In the genomic region with DNA sequence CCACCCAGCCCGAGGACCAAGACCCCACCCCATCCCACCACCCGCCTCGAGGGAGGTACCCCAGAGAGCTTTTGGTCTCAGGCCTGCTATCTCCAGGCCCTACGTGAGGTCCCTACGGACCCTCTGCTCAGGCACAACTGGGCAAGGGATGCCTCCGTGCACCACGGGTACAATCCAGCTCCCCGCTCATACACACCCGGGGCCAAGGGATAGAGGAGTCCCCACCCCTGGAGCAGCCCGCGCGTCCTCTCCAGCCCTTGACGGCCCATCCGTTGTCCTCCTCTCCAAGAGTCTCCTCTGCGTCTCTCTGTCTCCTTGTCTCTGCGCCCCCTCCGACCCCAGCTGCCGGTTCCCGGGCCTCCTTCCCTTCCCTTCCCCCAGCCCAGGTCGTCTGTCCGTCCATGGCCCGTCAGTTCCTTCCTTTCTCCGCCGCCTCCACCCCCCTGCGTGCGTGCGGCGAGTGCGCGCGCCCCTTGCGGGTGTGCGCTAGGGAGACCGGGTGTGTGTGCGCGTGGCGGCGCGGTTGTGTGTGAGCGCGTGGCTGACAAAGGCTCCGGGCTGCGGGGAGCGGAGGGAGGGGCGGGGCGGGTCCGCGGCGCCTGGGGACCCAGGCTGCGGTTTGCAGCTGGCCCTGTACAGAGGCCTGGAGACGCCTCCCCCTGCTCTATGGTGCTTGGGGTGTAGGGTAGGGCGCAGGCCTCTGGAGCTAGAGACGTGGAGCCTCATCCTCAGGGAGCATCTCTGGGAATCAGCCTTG, we compare ENCODE assay signal across 8 cellular contexts. TPM values are rescaled to one million over a fixed set of nuclear protein-coding genes. Genes with fewer than 3 reads are reported as not detected.
DNase-seq lines count a peak whose midpoint lies in the region; ATAC-seq and TF ChIP-seq lines count a peak whose summit lies in the region.
"Had no signal": no experiment of that assay in that cellular context is flagged by ENCODE, and none has a peak within 500 bp of the region (broad histone marks: within the 10 kb centered on the region; RNA-seq: fewer than 3 reads in every experiment).

No MANE protein-coding gene starts in this region.

- DNase-seq in GM23338 (ENCODE audit: low spot score) (peak; percentile 66), OCI-M1 (lab: John Stamatoyannopoulos, UW) (peak; percentile 22), transverse colon (no peak), 8988T (no peak)

- H3K9me3 Mint-ChIP-seq in GM23338 = no peaks in the 10 kb centered on the region

- in situ Hi-C loops in transverse colon (cut with MboI; ENCODE audit: low pct_ligation_motif_present in 1 of 4, low pct_unique_long_range_greater_than_20kb in 1 of 4, low sequenced_read_pairs in 3 of 4) = no loop called here

- 3% methylated on average over 38 of the region's 53 CpGs; no CpG with 5 or more reads in 1 of the 2 donors for WGBS in transverse colon (ENCODE audit: low coverage in 1 of 2), 2 donors

- H4K20me1 ChIP-seq in GM23338 (replicated peaks; ENCODE audit: insufficient read depth) = no peaks in the 10 kb centered on the region

- H3K4me1 Mint-ChIP-seq in GM23338 = peaks cover 18% of the 10 kb centered on the region

- no peak for TF ChIP-seq EP300 in transverse colon (IDR thresholded peaks at IDR 0.05; ENCODE audit: low read depth)

- H3K27me3 ChIP-seq in GM23338 (ENCODE audit: insufficient read depth) (peaks cover 55% of the 10 kb centered on the region), duodenal mucosa (ENCODE audit: control insufficient read depth in 1 of 2, insufficient read depth in 2 of 2, low read length in 2 of 2) (peaks cover 0 to 6% of the 10 kb centered on the region in 2 donors), mucosa of rectum (ENCODE audit: control insufficient read depth in 2 of 2, insufficient read depth in 2 of 2, low read length in 2 of 2) (peaks cover 9 to 19% of the 10 kb centered on the region in 2 donors), transverse colon (peaks cover 55% of the 10 kb centered on the region)

- H3K36me3 ChIP-seq in GM23338 (ENCODE audit: insufficient read depth) (no peaks in the 10 kb centered on the region), duodenal mucosa (ENCODE audit: control insufficient read depth in 1 of 2, insufficient read depth in 2 of 2, low read length in 2 of 2) (no peaks in the 10 kb centered on the region), mucosa of rectum (ENCODE audit: control insufficient read depth in 2 of 2, insufficient read depth in 2 of 2, low read length in 2 of 2) (no peaks in the 10 kb centered on the region), transverse colon (no peaks in the 10 kb centered on the region)

- no peak overlapping the region for H3K27ac ChIP-seq in GM23338 (ENCODE audit: low read depth)
- no peak overlapping the region for H3K27ac ChIP-seq in duodenal mucosa (ENCODE audit: low read depth, low read length)
- H3K27ac ChIP-seq in mucosa of rectum (ENCODE audit: low read depth in 2 of 2, low read length in 2 of 2) = peak overlapping the region in 1 of 2 donors; percentile 38
- H3K27ac ChIP-seq in transverse colon = peak overlapping the region in 3 of 4 donors; percentile 18 to 34 (median 33)

- H3K4me1 ChIP-seq in GM23338 (ENCODE audit: insufficient read depth) (peaks cover 4% of the 10 kb centered on the region; the same call in 1 of the 2 replicates), duodenal mucosa (ENCODE audit: control insufficient read depth in 1 of 2, insufficient read depth in 2 of 2, low read length in 2 of 2) (peaks cover 40 to 56% of the 10 kb centered on the region in 2 donors), mucosa of rectum (ENCODE audit: control insufficient read depth in 2 of 2, insufficient read depth in 2 of 2, low read length in 2 of 2) (peaks cover 11 to 18% of the 10 kb centered on the region in 2 donors), transverse colon (peaks cover 12 to 22% (median 19%) of the 10 kb centered on the region in 4 donors)

- peaks cover 60% of the 10 kb centered on the region for H3K27me3 Mint-ChIP-seq in GM23338 (ENCODE audit: insufficient read depth, low read depth, poor library complexity)

- H3F3A ChIP-seq in GM23338 (replicated peaks; ENCODE audit: low read depth) = no peaks in the 10 kb centered on the region; the same call in 1 of the 2 replicates

- peak overlapping the region; percentile 17 to 74 for H3K9ac ChIP-seq in duodenal mucosa (ENCODE audit: low read depth in 1 of 2, low read length in 2 of 2)
- peak overlapping the region in 1 of 2 donors; percentile 12 for H3K9ac ChIP-seq in mucosa of rectum (ENCODE audit: low read depth in 1 of 2, low read length in 2 of 2)

- H3K9me3 ChIP-seq in duodenal mucosa (ENCODE audit: control insufficient read depth in 1 of 2, low read length in 2 of 2) (no peaks in the 10 kb centered on the region), mucosa of rectum (ENCODE audit: control insufficient read depth in 2 of 2, low read length in 2 of 2) (no peaks in the 10 kb centered on the region), transverse colon (no peaks in the 10 kb centered on the region)

- ATAC-seq in GM23338 = peak; percentile 57
- no peak for ATAC-seq in HG02884 (IDR thresholded peaks at IDR 0.05; ENCODE audit: unreplicated experiment)

- no peak for TF ChIP-seq POLR2A in transverse colon (IDR thresholded peaks at IDR 0.05)

- no peak overlapping the region for H3K27ac Mint-ChIP-seq in GM23338

- intact Hi-C loops in transverse colon (cut with DNase I; ENCODE audit: low total_unique reads) = no loop called here

- H3K4me3 Mint-ChIP-seq in GM23338 = peak overlapping the region; percentile 78

- TF ChIP-seq CTCF in GM23338 (conservative IDR thresholded peaks at IDR 0.05; ENCODE audit: low read depth in 2 of 2) = no peak
- no peak for TF ChIP-seq CTCF in transverse colon (IDR thresholded peaks at IDR 0.05)

- H3K4me2 ChIP-seq in GM23338 = peak overlapping the region; percentile 88

- H3K36me3 Mint-ChIP-seq in GM23338 (ENCODE audit: low read depth) = no peaks in the 10 kb centered on the region

- no peaks in the 10 kb centered on the region for H3K9me2 ChIP-seq in GM23338 (ENCODE audit: insufficient read depth)

- H2AFZ ChIP-seq in GM23338 = peak overlapping the region; percentile 92

- peak overlapping the region; percentile 72 for H3K4me3 ChIP-seq in GM23338
- peak overlapping the region; percentile 77 to 78 for H3K4me3 ChIP-seq in duodenal mucosa (ENCODE audit: low read depth in 1 of 2, low read length in 2 of 2)
- peak overlapping the region; percentile 63 to 66 for H3K4me3 ChIP-seq in mucosa of rectum (ENCODE audit: low read length in 2 of 2)
- H3K4me3 ChIP-seq in transverse colon = peak overlapping the region; percentile 11 to 38 (median 32)
- H3K4me3 ChIP-seq: K562 had no signal

- H3K79me2 ChIP-seq in GM23338 (replicated peaks; ENCODE audit: insufficient read depth) = no peaks in the 10 kb centered on the region

TF ChIP-seq in GM23338, 12 proteins besides CTCF, POLR2A, EP300 and RAD21:
- TF ChIP-seq ZNF331 (CRISPR knock-in tag; IDR thresholded peaks at IDR 0.05; ENCODE audit: low read depth) = no peak
- TF ChIP-seq EZH2 (IDR thresholded peaks at IDR 0.05; ENCODE audit: low read depth, unreplicated experiment) = peak; percentile 65
TF ChIP-seq in GM23338: peak in this region for 1.

RNA-seq across cellular contexts. Expression of gene SPNS2, which starts 0.9 kb away (rescaled TPM):
- total RNA-seq in GM23338 (2014; rRNA removed; shearing (Covaris generic)) = 0.78 and 2.3 TPM in 2 replicates
- polyA plus RNA-seq in GM23338 (2016; fragmentation: Nextera tagmentation; extraction: Ambion mirVana) = 1.4 and 1.7 TPM in 2 replicates
- 10 to 100 TPM in 3 of 4 donors, 1 to 10 TPM in 1; 8.7 to 72.0 (median 18.2) TPM for total RNA-seq in transverse colon
- total RNA-seq: K562 had no signal

RNA-seq across cellular contexts. Expression of gene MYBBP1A, which starts 55.6 kb away (rescaled TPM):
- 169 and 213 TPM in 2 replicates for total RNA-seq in GM23338 (2014; rRNA removed; shearing (Covaris generic))
- 66.4 and 70.7 TPM in 2 replicates for polyA plus RNA-seq in GM23338 (2016; fragmentation: Nextera tagmentation; extraction: Ambion mirVana)
- total RNA-seq in transverse colon = 100 to 1,000 TPM in 2 of 4 donors, 10 to 100 TPM in 2; 25.4 to 148 (median 81.5) TPM

Comparison
In these comparisons a context has a peak if more than half of its experiments do, and no peak if none do; other contexts are left out.
1. DNase-seq: peak in GM23338 (single experiment) and OCI-M1 (single experiment); none in transverse colon (single experiment) and 8988T (single experiment).
2. H3K27ac ChIP-seq: peak in transverse colon (3 of 4); none in GM23338 (single experiment) and duodenal mucosa (single experiment).
3. Peak in every context shown above with its lines, with median percentiles within 50 percentile points of each other: H3K4me3 ChIP-seq.